In genomic region chr20:48463916-48464315, GRCh38 we compare ENCODE assay signal across 12 cellular contexts.
A peak's percentile ranks its signal among the peaks of the same experiment; 100 is the strongest.
DNase-seq lines count a peak whose midpoint lies in the region; TF ChIP-seq lines count a peak whose summit lies in the region.
"Had no signal": no experiment of that assay in that cellular context is flagged by ENCODE, and none has a peak within 500 bp of the region (broad histone marks: within the 10 kb centered on the region; RNA-seq: fewer than 3 reads in every experiment).

No MANE protein-coding gene starts in this region.

- H2BK15ac ChIP-seq in neuronal stem cell (ENCODE audit: low read length): peak overlapping the region; percentile 2

- H3K23ac ChIP-seq in neuronal stem cell (ENCODE audit: low read depth, low read length, poor library complexity): peak overlapping the region; percentile 45

- peaks cover 0 to 2% of the 10 kb centered on the region in 2 donors for H3K4me1 ChIP-seq in neuronal stem cell (ENCODE audit: control insufficient read depth in 2 of 2, insufficient read depth in 1 of 2, low read depth in 1 of 2, low read length in 2 of 2)

- no peaks in the 10 kb centered on the region for H3K36me3 ChIP-seq in neuronal stem cell (replicated peaks in 1 of 2; ENCODE audit: control insufficient read depth in 2 of 2, insufficient read depth in 2 of 2, low read length in 2 of 2)

- no peak overlapping the region for H3K4me3 ChIP-seq in AG10803 (ENCODE audit: low read length)
- no peak overlapping the region for H3K4me3 ChIP-seq in neuronal stem cell (ENCODE audit: low read length in 2 of 2)

- H3K18ac ChIP-seq in neuronal stem cell (ENCODE audit: low read length): peak overlapping the region; percentile 78

- no peak overlapping the region for H2AFZ ChIP-seq in neuronal stem cell (ENCODE audit: low read length)

- DNase-seq in AG10803 (ENCODE audit: low read depth): peak; percentile 29
- peak; percentile 74 for DNase-seq in LHCN-M2 (ENCODE audit: low read depth)
- peak; percentile 68 for DNase-seq in fibroblast of peridontal ligament (ENCODE audit: extremely low read depth)
- no peak for DNase-seq in neuronal stem cell (ENCODE audit: low spot score)
- DNase-seq in NCI-H774 (lab: John Stamatoyannopoulos, UW): no peak
- no peak for DNase-seq in activated effector memory CD4-positive, alpha-beta T cell treated with Interleukin-2 at 50 U/mL for 16 hours
- DNase-seq in cerebellar nuclear complex (lab: John Stamatoyannopoulos, UW): no peak
- no peak for DNase-seq in activated naive CD4-positive, alpha-beta T cell treated with anti-CD3 and anti-CD28 coated beads, Interleukin-2, amount 50 U/mL, for 16 hours
- DNase-seq: effector CD4-positive, alpha-beta T cell; KBM-7; stimulated activated CD4-positive, alpha-beta T cell treated with anti-CD3 and anti-CD28 coated beads, Interleukin-15, amount 100 ng/mL, for 24 hours had no signal

- H3K14ac ChIP-seq in neuronal stem cell (ENCODE audit: low read length): no peak overlapping the region

- H3K9ac ChIP-seq in neuronal stem cell (ENCODE audit: low read depth, low read length, poor library complexity): no peak overlapping the region

- peaks cover 0 to 16% (median 0%) of the 10 kb centered on the region in 3 experiments for H3K27me3 ChIP-seq in neuronal stem cell (ENCODE audit: control insufficient read depth in 3 of 3, insufficient read depth in 3 of 3, low read depth in 1 of 3, low read length in 3 of 3)

- no peak overlapping the region for H3K4ac ChIP-seq in neuronal stem cell (ENCODE audit: low read length)

- TF ChIP-seq CTCF in AG10803 (conservative IDR thresholded peaks at IDR 0.05; ENCODE audit: low read length): no peak

- no peak overlapping the region for H4K91ac ChIP-seq in neuronal stem cell (ENCODE audit: low read depth, low read length, poor library complexity)

- H3K4me2 ChIP-seq in neuronal stem cell (ENCODE audit: insufficient read depth, low read length, poor library complexity, severe bottlenecking): no peak overlapping the region

- H2BK5ac ChIP-seq in neuronal stem cell (ENCODE audit: low read length): no peak overlapping the region

- no peak overlapping the region for H4K8ac ChIP-seq in neuronal stem cell (ENCODE audit: low read depth, low read length)

- no peaks in the 10 kb centered on the region for H3K79me1 ChIP-seq in neuronal stem cell (ENCODE audit: low read depth, low read length)

- no CpG with 5 or more reads among the region's 6 CpGs for WGBS in neuronal stem cell (ENCODE audit: extremely low coverage in 2 of 2, insufficient read length in 2 of 2, insufficient replicate concordance in 1 of 2), 2 donors

- no peak overlapping the region for H3K27ac ChIP-seq in neuronal stem cell (replicated peaks; ENCODE audit: low read length)
- H3K27ac ChIP-seq: C4-2B had no signal

- H2AK5ac ChIP-seq in neuronal stem cell (ENCODE audit: low read depth, low read length): no peak overlapping the region

- no peaks in the 10 kb centered on the region for H3K9me3 ChIP-seq in neuronal stem cell (replicated peaks in 1 of 2; ENCODE audit: control insufficient read depth in 2 of 2, insufficient read depth in 1 of 2, low read depth in 1 of 2, low read length in 2 of 2)

- H2BK120ac ChIP-seq in neuronal stem cell (ENCODE audit: low read depth, low read length): no peak overlapping the region

- no peak overlapping the region for H2BK12ac ChIP-seq in neuronal stem cell (ENCODE audit: low read length)

Comparison
In these comparisons a context has a peak if more than half of its experiments do, and no peak if none do; other contexts are left out.
1. DNase-seq: peak in AG10803 (single experiment), LHCN-M2 (single experiment) and fibroblast of peridontal ligament (single experiment); none in neuronal stem cell (single experiment), NCI-H774 (single experiment), activated effector memory CD4-positive, alpha-beta T cell treated with Interleukin-2 at 50 U/mL for 16 hours (single experiment), cerebellar nuclear complex (0 of 2) and activated naive CD4-positive, alpha-beta T cell treated with anti-CD3 and anti-CD28 coated beads, Interleukin-2, amount 50 U/mL, for 16 hours (single experiment).